In the genomic region with DNA sequence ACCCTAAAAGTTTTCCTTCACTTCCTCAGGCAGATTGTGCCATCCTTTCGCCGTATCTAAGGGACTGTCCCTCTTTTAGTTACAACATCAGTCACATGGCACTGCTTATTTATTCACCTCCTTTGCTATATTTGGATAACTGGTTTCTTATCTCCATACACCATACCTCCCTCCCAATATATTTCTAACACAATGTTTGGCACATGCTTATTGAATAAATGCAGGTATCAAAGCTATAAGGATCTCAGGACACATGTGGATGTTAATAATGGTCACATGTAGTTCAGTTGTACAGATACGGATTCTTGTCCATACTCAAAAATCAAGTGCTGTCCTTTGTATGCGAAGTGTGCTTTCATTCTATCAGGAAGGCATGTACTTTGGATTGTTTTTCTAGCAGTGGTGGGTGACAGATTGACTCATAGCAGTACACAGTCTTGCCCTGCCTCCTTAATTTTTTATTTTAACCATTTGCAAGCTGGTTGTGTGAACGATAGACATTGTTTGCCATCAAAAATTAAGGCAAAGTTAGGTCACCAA, we compare ENCODE assay signal across 1 cellular context.
A peak's percentile ranks its signal among the peaks of the same experiment; 100 is the strongest.
TF ChIP-seq lines count a peak whose summit lies in the region.

No MANE protein-coding gene starts in this region.

TF ChIP-seq in HepG2, 621 proteins besides CTCF, POLR2A, EP300 and RAD21 (continued from another document and continues in another):
- TF ChIP-seq, protein P1, sequence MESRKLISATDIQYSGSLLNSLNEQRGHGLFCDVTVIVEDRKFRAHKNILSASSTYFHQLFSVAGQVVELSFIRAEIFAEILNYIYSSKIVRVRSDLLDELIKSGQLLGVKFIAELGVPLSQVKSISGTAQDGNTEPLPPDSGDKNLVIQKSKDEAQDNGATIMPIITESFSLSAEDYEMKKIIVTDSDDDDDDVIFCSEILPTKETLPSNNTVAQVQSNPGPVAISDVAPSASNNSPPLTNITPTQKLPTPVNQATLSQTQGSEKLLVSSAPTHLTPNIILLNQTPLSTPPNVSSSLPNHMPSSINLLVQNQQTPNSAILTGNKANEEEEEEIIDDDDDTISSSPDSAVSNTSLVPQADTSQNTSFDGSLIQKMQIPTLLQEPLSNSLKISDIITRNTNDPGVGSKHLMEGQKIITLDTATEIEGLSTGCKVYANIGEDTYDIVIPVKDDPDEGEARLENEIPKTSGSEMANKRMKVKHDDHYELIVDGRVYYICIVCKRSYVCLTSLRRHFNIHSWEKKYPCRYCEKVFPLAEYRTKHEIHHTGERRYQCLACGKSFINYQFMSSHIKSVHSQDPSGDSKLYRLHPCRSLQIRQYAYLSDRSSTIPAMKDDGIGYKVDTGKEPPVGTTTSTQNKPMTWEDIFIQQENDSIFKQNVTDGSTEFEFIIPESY (CRISPR knock-in tag; IDR thresholded peaks at IDR 0.05) = no peak
- TF ChIP-seq THAP11 (CRISPR knock-in tag; IDR thresholded peaks at IDR 0.05) (0 out of 2 replicates have a peak, but pooled peaks have one; percentile 29), ZFP36L2 (CRISPR knock-in tag; IDR thresholded peaks at IDR 0.05) (no peak), FOXA1 (IDR thresholded peaks at IDR 0.05) (no peak), FOXA1 (CRISPR knock-in tag; IDR thresholded peaks at IDR 0.05) (peak; percentile 60; the same call in 1 of the 2 replicates), LCORL (IDR thresholded peaks at IDR 0.05) (no peak), LCORL (CRISPR knock-in tag; IDR thresholded peaks at IDR 0.05) (0 out of 2 replicates have a peak, but pooled peaks have one; percentile 31), BHLHE40 (IDR thresholded peaks at IDR 0.05; ENCODE audit: low read length) (peak; percentile 33; the same call in 1 of the 2 replicates), TCF7L2 (IDR thresholded peaks at IDR 0.05; ENCODE audit: low read depth, low read length) (no peak), FOSL1 (CRISPR knock-in tag; IDR thresholded peaks at IDR 0.05; ENCODE audit: borderline replicate concordance) (peak; percentile 56; the same call in 1 of the 2 replicates), ZNF234 (CRISPR knock-in tag; conservative IDR thresholded peaks at IDR 0.05) (no peak), CREM (IDR thresholded peaks at IDR 0.05) (peak; percentile 38), CREM (CRISPR knock-in tag; IDR thresholded peaks at IDR 0.05) (no peak), FOSL2 (CRISPR knock-in tag; IDR thresholded peaks at IDR 0.05) (peak; percentile 70), ATF7-NPFF (CRISPR knock-in tag; IDR thresholded peaks at IDR 0.05; ENCODE audit: low read depth) (no peak), ZNF441 (CRISPR knock-in tag; IDR thresholded peaks at IDR 0.05; ENCODE audit: borderline replicate concordance) (no peak), ZFP36L1 (CRISPR knock-in tag; IDR thresholded peaks at IDR 0.05) (0 out of 2 replicates have a peak, but pooled peaks have one; percentile 59), HDAC1 (CRISPR knock-in tag; IDR thresholded peaks at IDR 0.05) (peak; percentile 32; the same call in 1 of the 2 replicates), ELF3 (CRISPR knock-in tag; IDR thresholded peaks at IDR 0.05) (peak; percentile 68; the same call in 1 of the 2 replicates), ZFAT (CRISPR knock-in tag; conservative IDR thresholded peaks at IDR 0.05) (no peak), SAP130 (CRISPR knock-in tag; IDR thresholded peaks at IDR 0.05; ENCODE audit: low read depth) (peak; percentile 70), SALL1 (CRISPR knock-in tag; IDR thresholded peaks at IDR 0.05) (peak; percentile 30; the same call in 1 of the 2 replicates)
- TF ChIP-seq, protein P2, sequence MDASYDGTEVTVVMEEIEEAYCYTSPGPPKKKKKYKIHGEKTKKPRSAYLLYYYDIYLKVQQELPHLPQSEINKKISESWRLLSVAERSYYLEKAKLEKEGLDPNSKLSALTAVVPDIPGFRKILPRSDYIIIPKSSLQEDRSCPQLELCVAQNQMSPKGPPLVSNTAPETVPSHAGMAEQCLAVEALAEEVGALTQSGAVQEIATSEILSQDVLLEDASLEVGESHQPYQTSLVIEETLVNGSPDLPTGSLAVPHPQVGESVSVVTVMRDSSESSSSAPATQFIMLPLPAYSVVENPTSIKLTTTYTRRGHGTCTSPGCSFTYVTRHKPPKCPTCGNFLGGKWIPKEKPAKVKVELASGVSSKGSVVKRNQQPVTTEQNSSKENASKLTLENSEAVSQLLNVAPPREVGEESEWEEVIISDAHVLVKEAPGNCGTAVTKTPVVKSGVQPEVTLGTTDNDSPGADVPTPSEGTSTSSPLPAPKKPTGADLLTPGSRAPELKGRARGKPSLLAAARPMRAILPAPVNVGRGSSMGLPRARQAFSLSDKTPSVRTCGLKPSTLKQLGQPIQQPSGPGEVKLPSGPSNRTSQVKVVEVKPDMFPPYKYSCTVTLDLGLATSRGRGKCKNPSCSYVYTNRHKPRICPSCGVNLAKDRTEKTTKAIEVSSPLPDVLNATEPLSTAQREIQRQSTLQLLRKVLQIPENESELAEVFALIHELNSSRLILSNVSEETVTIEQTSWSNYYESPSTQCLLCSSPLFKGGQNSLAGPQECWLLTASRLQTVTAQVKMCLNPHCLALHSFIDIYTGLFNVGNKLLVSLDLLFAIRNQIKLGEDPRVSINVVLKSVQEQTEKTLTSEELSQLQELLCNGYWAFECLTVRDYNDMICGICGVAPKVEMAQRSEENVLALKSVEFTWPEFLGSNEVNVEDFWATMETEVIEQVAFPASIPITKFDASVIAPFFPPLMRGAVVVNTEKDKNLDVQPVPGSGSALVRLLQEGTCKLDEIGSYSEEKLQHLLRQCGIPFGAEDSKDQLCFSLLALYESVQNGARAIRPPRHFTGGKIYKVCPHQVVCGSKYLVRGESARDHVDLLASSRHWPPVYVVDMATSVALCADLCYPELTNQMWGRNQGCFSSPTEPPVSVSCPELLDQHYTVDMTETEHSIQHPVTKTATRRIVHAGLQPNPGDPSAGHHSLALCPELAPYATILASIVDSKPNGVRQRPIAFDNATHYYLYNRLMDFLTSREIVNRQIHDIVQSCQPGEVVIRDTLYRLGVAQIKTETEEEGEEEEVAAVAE (CRISPR knock-in tag; IDR thresholded peaks at IDR 0.05; ENCODE audit: borderline replicate concordance) = 0 out of 2 replicates have a peak, but pooled peaks have one; percentile 24
- TF ChIP-seq, protein P3, sequence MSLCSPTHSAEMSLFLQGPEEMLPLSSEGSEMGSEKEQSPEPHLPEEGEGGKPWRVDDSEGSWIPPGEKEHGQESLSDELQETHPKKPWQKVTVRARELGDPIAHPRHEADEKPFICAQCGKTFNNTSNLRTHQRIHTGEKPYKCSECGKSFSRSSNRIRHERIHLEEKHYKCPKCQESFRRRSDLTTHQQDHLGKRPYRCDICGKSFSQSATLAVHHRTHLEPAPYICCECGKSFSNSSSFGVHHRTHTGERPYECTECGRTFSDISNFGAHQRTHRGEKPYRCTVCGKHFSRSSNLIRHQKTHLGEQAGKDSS (CRISPR knock-in tag; IDR thresholded peaks at IDR 0.05; ENCODE audit: borderline replicate concordance, low read depth) = no peak
- TF ChIP-seq, protein P4, sequence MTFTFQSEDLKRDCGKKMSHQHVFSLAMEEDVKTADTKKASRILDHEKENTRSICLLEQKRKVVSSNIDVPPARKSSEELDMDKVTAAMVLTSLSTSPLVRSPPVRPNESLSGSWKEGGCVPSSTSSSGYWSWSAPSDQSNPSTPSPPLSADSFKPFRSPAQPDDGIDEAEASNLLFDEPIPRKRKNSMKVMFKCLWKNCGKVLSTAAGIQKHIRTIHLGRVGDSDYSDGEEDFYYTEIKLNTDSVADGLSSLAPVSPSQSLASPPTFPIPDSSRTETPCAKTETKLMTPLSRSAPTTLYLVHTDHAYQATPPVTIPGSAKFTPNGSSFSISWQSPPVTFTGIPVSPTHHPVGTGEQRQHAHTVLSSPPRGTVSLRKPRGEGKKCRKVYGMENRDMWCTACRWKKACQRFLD (CRISPR knock-in tag; IDR thresholded peaks at IDR 0.05; ENCODE audit: borderline replicate concordance) = no peak
- TF ChIP-seq, protein P5, sequence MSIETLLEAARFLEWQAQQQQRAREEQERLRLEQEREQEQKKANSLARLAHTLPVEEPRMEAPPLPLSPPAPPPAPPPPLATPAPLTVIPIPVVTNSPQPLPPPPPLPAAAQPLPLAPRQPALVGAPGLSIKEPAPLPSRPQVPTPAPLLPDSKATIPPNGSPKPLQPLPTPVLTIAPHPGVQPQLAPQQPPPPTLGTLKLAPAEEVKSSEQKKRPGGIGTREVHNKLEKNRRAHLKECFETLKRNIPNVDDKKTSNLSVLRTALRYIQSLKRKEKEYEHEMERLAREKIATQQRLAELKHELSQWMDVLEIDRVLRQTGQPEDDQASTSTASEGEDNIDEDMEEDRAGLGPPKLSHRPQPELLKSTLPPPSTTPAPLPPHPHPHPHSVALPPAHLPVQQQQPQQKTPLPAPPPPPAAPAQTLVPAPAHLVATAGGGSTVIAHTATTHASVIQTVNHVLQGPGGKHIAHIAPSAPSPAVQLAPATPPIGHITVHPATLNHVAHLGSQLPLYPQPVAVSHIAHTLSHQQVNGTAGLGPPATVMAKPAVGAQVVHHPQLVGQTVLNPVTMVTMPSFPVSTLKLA (IDR thresholded peaks at IDR 0.05) = peak; percentile 96
- TF ChIP-seq, protein P6, sequence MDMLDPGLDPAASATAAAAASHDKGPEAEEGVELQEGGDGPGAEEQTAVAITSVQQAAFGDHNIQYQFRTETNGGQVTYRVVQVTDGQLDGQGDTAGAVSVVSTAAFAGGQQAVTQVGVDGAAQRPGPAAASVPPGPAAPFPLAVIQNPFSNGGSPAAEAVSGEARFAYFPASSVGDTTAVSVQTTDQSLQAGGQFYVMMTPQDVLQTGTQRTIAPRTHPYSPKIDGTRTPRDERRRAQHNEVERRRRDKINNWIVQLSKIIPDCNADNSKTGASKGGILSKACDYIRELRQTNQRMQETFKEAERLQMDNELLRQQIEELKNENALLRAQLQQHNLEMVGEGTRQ (IDR thresholded peaks at IDR 0.05; ENCODE audit: low read depth, low read length) = peak; percentile 30; the same call in 1 of the 2 replicates
- TF ChIP-seq, protein P6 (CRISPR knock-in tag; IDR thresholded peaks at IDR 0.05; ENCODE audit: borderline replicate concordance) = peak; percentile 82; the same call in 1 of the 2 replicates
- TF ChIP-seq, protein P7, sequence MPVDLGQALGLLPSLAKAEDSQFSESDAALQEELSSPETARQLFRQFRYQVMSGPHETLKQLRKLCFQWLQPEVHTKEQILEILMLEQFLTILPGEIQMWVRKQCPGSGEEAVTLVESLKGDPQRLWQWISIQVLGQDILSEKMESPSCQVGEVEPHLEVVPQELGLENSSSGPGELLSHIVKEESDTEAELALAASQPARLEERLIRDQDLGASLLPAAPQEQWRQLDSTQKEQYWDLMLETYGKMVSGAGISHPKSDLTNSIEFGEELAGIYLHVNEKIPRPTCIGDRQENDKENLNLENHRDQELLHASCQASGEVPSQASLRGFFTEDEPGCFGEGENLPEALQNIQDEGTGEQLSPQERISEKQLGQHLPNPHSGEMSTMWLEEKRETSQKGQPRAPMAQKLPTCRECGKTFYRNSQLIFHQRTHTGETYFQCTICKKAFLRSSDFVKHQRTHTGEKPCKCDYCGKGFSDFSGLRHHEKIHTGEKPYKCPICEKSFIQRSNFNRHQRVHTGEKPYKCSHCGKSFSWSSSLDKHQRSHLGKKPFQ (CRISPR knock-in tag; IDR thresholded peaks at IDR 0.05; ENCODE audit: insufficient replicate concordance) = no peak
- TF ChIP-seq, protein P8, sequence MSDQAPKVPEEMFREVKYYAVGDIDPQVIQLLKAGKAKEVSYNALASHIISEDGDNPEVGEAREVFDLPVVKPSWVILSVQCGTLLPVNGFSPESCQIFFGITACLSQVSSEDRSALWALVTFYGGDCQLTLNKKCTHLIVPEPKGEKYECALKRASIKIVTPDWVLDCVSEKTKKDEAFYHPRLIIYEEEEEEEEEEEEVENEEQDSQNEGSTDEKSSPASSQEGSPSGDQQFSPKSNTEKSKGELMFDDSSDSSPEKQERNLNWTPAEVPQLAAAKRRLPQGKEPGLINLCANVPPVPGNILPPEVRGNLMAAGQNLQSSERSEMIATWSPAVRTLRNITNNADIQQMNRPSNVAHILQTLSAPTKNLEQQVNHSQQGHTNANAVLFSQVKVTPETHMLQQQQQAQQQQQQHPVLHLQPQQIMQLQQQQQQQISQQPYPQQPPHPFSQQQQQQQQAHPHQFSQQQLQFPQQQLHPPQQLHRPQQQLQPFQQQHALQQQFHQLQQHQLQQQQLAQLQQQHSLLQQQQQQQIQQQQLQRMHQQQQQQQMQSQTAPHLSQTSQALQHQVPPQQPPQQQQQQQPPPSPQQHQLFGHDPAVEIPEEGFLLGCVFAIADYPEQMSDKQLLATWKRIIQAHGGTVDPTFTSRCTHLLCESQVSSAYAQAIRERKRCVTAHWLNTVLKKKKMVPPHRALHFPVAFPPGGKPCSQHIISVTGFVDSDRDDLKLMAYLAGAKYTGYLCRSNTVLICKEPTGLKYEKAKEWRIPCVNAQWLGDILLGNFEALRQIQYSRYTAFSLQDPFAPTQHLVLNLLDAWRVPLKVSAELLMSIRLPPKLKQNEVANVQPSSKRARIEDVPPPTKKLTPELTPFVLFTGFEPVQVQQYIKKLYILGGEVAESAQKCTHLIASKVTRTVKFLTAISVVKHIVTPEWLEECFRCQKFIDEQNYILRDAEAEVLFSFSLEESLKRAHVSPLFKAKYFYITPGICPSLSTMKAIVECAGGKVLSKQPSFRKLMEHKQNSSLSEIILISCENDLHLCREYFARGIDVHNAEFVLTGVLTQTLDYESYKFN (CRISPR knock-in tag; conservative IDR thresholded peaks at IDR 0.05) = peak; percentile 81
